1 cellular context compared by ENCODE assay signal in the genomic region with DNA sequence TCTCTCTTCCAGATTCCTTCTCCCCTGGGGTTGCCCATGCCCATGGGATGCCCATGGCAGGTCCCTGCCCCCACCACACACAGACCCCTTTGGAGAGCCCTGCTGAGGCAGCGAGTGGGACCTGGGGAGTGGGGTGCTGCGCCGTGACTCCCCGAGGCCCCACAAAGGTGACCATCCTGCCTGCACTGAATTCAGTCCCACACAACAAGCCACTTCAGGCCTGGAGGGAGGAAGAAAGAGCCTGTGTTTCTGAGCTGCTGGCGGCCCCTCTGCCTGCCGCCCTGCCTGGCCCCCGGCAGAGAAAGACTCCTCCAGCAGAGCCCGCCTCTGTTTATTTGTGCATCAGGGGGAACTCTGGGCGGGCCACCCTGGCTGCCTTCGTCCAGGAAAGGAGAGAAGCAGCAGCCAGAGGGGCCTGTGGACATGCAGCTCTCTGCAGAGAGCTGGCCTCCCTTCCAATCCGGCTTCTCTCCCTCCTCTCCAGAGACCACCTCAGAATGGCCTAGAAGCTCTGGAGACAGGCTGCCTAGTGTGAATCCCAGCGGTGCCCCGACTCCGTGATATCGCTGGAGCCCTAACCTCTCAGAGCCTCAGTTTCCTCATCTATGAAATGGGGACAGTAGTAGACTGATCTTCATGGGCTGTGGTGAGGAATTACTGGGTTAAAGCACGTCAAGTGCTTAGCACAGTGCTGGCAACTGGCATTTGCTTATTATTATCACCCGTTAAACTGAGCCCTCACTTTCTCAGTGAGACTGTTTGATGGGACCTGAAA.
TF ChIP-seq lines count a peak whose summit lies in the region.

No MANE protein-coding gene starts in this region.

TF ChIP-seq in GM23338, 12 proteins besides CTCF, POLR2A, EP300 and RAD21 (continued from another document):
- TF ChIP-seq, protein P1, sequence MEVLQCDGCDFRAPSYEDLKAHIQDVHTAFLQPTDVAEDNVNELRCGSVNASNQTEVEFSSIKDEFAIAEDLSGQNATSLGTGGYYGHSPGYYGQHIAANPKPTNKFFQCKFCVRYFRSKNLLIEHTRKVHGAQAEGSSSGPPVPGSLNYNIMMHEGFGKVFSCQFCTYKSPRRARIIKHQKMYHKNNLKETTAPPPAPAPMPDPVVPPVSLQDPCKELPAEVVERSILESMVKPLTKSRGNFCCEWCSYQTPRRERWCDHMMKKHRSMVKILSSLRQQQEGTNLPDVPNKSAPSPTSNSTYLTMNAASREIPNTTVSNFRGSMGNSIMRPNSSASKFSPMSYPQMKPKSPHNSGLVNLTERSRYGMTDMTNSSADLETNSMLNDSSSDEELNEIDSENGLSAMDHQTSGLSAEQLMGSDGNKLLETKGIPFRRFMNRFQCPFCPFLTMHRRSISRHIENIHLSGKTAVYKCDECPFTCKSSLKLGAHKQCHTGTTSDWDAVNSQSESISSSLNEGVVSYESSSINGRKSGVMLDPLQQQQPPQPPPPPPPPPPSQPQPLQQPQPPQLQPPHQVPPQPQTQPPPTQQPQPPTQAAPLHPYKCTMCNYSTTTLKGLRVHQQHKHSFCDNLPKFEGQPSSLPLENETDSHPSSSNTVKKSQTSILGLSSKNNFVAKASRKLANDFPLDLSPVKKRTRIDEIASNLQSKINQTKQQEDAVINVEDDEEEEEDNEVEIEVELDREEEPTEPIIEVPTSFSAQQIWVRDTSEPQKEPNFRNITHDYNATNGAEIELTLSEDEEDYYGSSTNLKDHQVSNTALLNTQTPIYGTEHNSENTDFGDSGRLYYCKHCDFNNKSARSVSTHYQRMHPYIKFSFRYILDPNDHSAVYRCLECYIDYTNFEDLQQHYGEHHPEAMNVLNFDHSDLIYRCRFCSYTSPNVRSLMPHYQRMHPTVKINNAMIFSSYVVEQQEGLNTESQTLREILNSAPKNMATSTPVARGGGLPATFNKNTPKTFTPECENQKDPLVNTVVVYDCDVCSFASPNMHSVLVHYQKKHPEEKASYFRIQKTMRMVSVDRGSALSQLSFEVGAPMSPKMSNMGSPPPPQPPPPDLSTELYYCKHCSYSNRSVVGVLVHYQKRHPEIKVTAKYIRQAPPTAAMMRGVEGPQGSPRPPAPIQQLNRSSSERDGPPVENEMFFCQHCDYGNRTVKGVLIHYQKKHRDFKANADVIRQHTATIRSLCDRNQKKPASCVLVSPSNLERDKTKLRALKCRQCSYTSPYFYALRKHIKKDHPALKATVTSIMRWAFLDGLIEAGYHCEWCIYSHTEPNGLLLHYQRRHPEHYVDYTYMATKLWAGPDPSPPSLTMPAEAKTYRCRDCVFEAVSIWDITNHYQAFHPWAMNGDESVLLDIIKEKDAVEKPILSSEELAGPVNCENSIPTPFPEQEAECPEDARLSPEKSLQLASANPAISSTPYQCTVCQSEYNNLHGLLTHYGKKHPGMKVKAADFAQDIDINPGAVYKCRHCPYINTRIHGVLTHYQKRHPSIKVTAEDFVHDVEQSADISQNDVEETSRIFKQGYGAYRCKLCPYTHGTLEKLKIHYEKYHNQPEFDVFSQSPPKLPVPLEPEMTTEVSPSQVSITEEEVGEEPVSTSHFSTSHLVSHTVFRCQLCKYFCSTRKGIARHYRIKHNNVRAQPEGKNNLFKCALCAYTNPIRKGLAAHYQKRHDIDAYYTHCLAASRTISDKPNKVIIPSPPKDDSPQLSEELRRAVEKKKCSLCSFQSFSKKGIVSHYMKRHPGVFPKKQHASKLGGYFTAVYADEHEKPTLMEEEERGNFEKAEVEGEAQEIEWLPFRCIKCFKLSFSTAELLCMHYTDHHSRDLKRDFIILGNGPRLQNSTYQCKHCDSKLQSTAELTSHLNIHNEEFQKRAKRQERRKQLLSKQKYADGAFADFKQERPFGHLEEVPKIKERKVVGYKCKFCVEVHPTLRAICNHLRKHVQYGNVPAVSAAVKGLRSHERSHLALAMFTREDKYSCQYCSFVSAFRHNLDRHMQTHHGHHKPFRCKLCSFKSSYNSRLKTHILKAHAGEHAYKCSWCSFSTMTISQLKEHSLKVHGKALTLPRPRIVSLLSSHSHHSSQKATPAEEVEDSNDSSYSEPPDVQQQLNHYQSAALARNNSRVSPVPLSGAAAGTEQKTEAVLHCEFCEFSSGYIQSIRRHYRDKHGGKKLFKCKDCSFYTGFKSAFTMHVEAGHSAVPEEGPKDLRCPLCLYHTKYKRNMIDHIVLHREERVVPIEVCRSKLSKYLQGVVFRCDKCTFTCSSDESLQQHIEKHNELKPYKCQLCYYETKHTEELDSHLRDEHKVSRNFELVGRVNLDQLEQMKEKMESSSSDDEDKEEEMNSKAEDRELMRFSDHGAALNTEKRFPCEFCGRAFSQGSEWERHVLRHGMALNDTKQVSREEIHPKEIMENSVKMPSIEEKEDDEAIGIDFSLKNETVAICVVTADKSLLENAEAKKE (CRISPR knock-in tag; IDR thresholded peaks at IDR 0.05): no peak
